ENCODE assay signal across 12 cellular contexts in the genomic region with DNA sequence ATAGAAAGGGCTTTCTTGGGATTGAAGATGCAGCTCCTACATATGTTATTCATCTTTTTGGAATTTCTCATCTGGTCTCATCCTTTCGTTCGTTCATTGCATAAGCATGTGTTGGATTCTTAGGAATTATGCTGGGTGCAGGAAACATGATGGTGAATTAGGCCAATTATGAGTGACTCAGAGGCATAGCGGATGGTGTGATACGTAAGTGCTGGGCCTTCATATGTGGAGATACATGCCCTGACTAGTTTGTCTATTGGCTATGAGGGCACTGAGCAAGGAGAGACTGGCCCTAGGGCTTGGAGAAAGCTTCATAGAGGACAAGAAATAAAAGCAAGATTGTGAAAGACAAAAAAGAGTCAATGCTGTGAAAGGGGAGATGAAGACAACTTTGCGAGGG.
A peak's percentile ranks its signal among the peaks of the same experiment; 100 is the strongest.
DNase-seq lines count a peak whose midpoint lies in the region.
"Had no signal": no experiment of that assay in that cellular context is flagged by ENCODE, and none has a peak within 500 bp of the region (broad histone marks: within the 10 kb centered on the region; RNA-seq: fewer than 3 reads in every experiment).

No MANE protein-coding gene starts in this region.

- H3K36me3 ChIP-seq in adipocyte (ENCODE audit: control insufficient read depth, insufficient read depth, low read length, severe bottlenecking) = no peaks in the 10 kb centered on the region
- H3K36me3 ChIP-seq: neural progenitor cell had no signal

- H3K9ac ChIP-seq in adipocyte (ENCODE audit: low read length) = peak overlapping the region; percentile 3
- H3K9ac ChIP-seq: neural progenitor cell had no signal

- no peak overlapping the region for H3K4me3 ChIP-seq in adipocyte (ENCODE audit: low read length)
- H3K4me3 ChIP-seq: body of pancreas, neural progenitor cell had no signal

- no peaks in the 10 kb centered on the region for H3K9me3 ChIP-seq in adipocyte (ENCODE audit: control insufficient read depth, low read length)
- H3K9me3 ChIP-seq: body of pancreas had no signal

- DNase-seq in HCEC 1CT (peak; percentile 63), adipocyte (ENCODE audit: low read depth) (peak; percentile 76), fibroblast of the conjunctiva (ENCODE audit: low read depth) (peak; percentile 71), stromal cell of bone marrow (ENCODE audit: low read depth) (peak; percentile 46), COR-L47 (lab: John Stamatoyannopoulos, UW) (no peak), NCI-H2029 treated with DMSO at 0.1 percent for 48 hours (lab: John Stamatoyannopoulos, UW) (no peak), NCI-H2196 (lab: John Stamatoyannopoulos, UW; ENCODE audit: unreplicated experiment) (no peak)
- DNase-seq: activated T-cell treated with anti-CD3 and anti-CD28 coated beads, Interleukin-2, amount 50 U/mL, for 1 hour; body of pancreas; effector memory CD4-positive, alpha-beta T cell; NCI-H187 treated with DMSO at 0.1 percent for 48 hours had no signal

- H3K4me1 ChIP-seq in adipocyte (ENCODE audit: control insufficient read depth, insufficient read depth, low read length) = peaks cover 38% of the 10 kb centered on the region
- H3K4me1 ChIP-seq: body of pancreas, neural progenitor cell had no signal

- H3K27me3 ChIP-seq in adipocyte (replicated peaks; ENCODE audit: control insufficient read depth, insufficient read depth, low read length) = no peaks in the 10 kb centered on the region
- H3K27me3 ChIP-seq: body of pancreas, neural progenitor cell had no signal

Comparison
In these comparisons a context has a peak if more than half of its experiments do, and no peak if none do; other contexts are left out.
1. DNase-seq: peak in HCEC 1CT (single experiment), adipocyte (single experiment), fibroblast of the conjunctiva (single experiment) and stromal cell of bone marrow (single experiment); none in COR-L47 (single experiment), NCI-H2029 treated with DMSO at 0.1 percent for 48 hours (single experiment) and NCI-H2196 (single experiment).